ENCODE assay signal across 1 cellular context in genomic region chr6:7003041-7003440, GRCh38.
TF ChIP-seq lines count a peak whose summit lies in the region.

No MANE protein-coding gene starts in this region.

TF ChIP-seq in H1, 55 proteins besides CTCF, POLR2A, EP300 and RAD21 (continued from another document):
- TF ChIP-seq RNF2 (IDR thresholded peaks at IDR 0.05; ENCODE audit: borderline replicate concordance, low read depth, low read length, missing control alignments, poor library complexity, severe bottlenecking), result no peak
- no peak for TF ChIP-seq CBX8 (IDR thresholded peaks at IDR 0.05; ENCODE audit: borderline replicate concordance, low read depth, low read length)
- no peak for TF ChIP-seq SIN3A (conservative IDR thresholded peaks at IDR 0.05 in 1 of 2, IDR thresholded peaks at IDR 0.05 in 1 of 2; ENCODE audit: low read depth in 1 of 2, low read length in 2 of 2)
- no peak for TF ChIP-seq SP1 (IDR thresholded peaks at IDR 0.05; ENCODE audit: low read depth, low read length)
- no peak for TF ChIP-seq FOSL1 (IDR thresholded peaks at IDR 0.05; ENCODE audit: insufficient read depth, low read depth, low read length)
- no peak for TF ChIP-seq SP2 (IDR thresholded peaks at IDR 0.05; ENCODE audit: low read length)
- no peak for TF ChIP-seq RFX5 (IDR thresholded peaks at IDR 0.05; ENCODE audit: borderline replicate concordance, low read depth, low read length)
- no peak for TF ChIP-seq BACH1 (IDR thresholded peaks at IDR 0.05; ENCODE audit: low read length)
- TF ChIP-seq TAF7 (optimal IDR thresholded peaks at IDR 0.05; ENCODE audit: borderline replicate concordance, low read depth, low read length), result no peak
- no peak for TF ChIP-seq EZH2 (IDR thresholded peaks at IDR 0.05; ENCODE audit: low read depth, low read length, severe bottlenecking)
- no peak for TF ChIP-seq ZNF274 (IDR thresholded peaks at IDR 0.05; ENCODE audit: borderline replicate concordance, extremely low read depth, low read length)
- TF ChIP-seq GABPA (IDR thresholded peaks at IDR 0.05; ENCODE audit: borderline replicate concordance, insufficient read depth, low read length), result no peak
- no peak for TF ChIP-seq CHD1 (IDR thresholded peaks at IDR 0.05; ENCODE audit: low read depth, low read length)
- no peak for TF ChIP-seq POLR2AphosphoS5 (IDR thresholded peaks at IDR 0.05; ENCODE audit: low read depth, low read length)
- no peak for TF ChIP-seq CHD7 (IDR thresholded peaks at IDR 0.05; ENCODE audit: insufficient replicate concordance, low read length)
- TF ChIP-seq JUND (IDR thresholded peaks at IDR 0.05; ENCODE audit: low read length), result no peak
